In the genomic region with DNA sequence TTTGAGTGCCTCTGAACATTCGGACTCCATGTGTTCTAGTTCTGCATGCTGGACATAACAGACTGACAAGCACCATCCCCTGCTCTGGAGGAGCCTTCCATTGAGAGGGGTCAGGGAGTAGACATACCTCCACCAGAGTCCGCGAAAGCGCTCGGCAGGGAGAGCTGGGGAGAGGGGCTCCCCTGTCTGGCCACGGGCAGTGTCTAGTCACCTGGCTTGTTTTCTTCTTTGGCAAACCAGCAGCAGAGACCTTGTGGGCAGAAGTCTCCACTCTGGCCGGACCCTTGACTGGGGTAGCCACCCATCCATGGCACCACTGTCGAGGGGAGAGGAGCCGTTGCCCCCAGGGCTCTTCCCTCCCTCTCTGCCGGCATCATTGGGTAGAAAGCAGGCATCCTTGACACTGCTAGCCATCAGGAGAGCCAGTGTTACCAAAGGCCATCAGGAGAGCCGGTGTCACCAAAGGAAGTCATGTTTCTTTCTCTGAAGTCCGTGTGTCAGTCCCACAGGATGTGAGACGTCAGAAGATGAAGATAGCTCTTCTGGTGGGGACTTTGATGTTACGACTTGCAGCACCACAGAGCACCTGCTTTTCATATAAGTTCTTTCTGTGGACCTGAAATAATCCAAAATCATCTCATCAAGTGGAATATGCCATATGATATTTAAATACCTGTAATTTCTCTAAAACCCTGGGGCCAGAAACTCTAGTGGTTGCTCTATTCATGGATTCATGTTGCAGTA, we compare ENCODE assay signal across 24 cellular contexts.
A peak's percentile ranks its signal among the peaks of the same experiment; 100 is the strongest.
DNase-seq lines count a peak whose midpoint lies in the region; ATAC-seq and TF ChIP-seq lines count a peak whose summit lies in the region.
"Had no signal": no experiment of that assay in that cellular context is flagged by ENCODE, and none has a peak within 500 bp of the region (broad histone marks: within the 10 kb centered on the region; RNA-seq: fewer than 3 reads in every experiment).

No MANE protein-coding gene starts in this region.

- POLR2A ChIA-PET in OCI-LY7 (lab: Charles Lee): no interaction called here

- H3F3A ChIP-seq in neural progenitor cell (ENCODE audit: low read depth): peaks cover 24% of the 10 kb centered on the region

- CTCF ChIA-PET in OCI-LY7 (lab: Charles Lee; ENCODE audit: unreplicated experiment): no interaction called here

- H3K79me2 ChIP-seq in OCI-LY7 (ENCODE audit: insufficient read depth, low read depth, low read length) (no peaks in the 10 kb centered on the region), neural progenitor cell (ENCODE audit: low read depth) (peaks cover 16% of the 10 kb centered on the region)

- no peaks in the 10 kb centered on the region for H3K9me3 Mint-ChIP-seq in neural progenitor cell
- H3K9me3 Mint-ChIP-seq in T-helper 2 cell treated with Interferon-gamma antibody and Interleukin-4, amounts not matched to agents 5 μg/mL and 100 μg/mL, for 36 hours: peaks cover 4% of the 10 kb centered on the region
- H3K9me3 Mint-ChIP-seq: mesothelial cell of epicardium; natural killer cell; stimulated activated memory B cell treated with anti-CD40 and anti-IgM and Interleukin-4, amounts not matched to agents 10 μg/mL and 1 μg/mL and 100 μg/mL, for 72 hours had no signal

- no peaks in the 10 kb centered on the region for H3K36me3 Mint-ChIP-seq in neural progenitor cell
- H3K36me3 Mint-ChIP-seq in T-helper 2 cell treated with Interferon-gamma antibody and Interleukin-4, amounts not matched to agents 5 μg/mL and 100 μg/mL, for 36 hours (ENCODE audit: low read depth): peaks cover 3% of the 10 kb centered on the region
- H3K36me3 Mint-ChIP-seq: natural killer cell had no signal

- peak; percentile 3 for DNase-seq in activated CD4-positive, alpha-beta T cell treated with anti-CD3 and anti-CD28 coated beads for 1 hour
- no peak for DNase-seq in activated CD4-positive, alpha-beta T cell treated with anti-CD3 and anti-CD28 coated beads, Interleukin-2, amount 50 U/mL, for 1 hour
- DNase-seq in OCI-LY7 (ENCODE audit: low spot score): peak; percentile 34
- DNase-seq in neural progenitor cell (ENCODE audit: low spot score): no peak
- DNase-seq in activated effector memory CD4-positive, alpha-beta T cell treated with anti-CD3 and anti-CD28 coated beads, Interleukin-2, amount 50 U/mL, for 16 hours: no peak
- no peak for DNase-seq in T-helper 2 cell treated with Interferon-gamma antibody and Interleukin-4, amounts not matched to agents 5 μg/mL and 100 μg/mL, for 36 hours (ENCODE audit: low spot score)
- DNase-seq: 8988T; activated T-cell treated with anti-CD3 and anti-CD28 coated beads, Interleukin-2, amount 50 U/mL, for 24 hours; amygdala; CD4-positive, alpha-beta memory T cell; effector CD8-positive, alpha-beta T cell; EL; GM23248; Kasumi-1; MV-4-11; natural killer cell; pancreas; SHP77 treated with DMSO at 0.1 percent for 48 hours; stimulated activated CD4-positive, alpha-beta T cell treated with anti-CD3 and anti-CD28 coated beads, Interleukin-4, amount 100 ng/mL, for 24 hours; uterus had no signal

- H3K4me1 Mint-ChIP-seq in neural progenitor cell: peaks cover 27% of the 10 kb centered on the region
- H3K4me1 Mint-ChIP-seq in T-helper 2 cell treated with Interferon-gamma antibody and Interleukin-4, amounts not matched to agents 5 μg/mL and 100 μg/mL, for 36 hours (ENCODE audit: low read depth): peaks cover 2% of the 10 kb centered on the region

- H3K9me3 ChIP-seq in BLaER1 treated with 17β-estradiol and CSF1 and Interleukin-3, amounts not matched to agents 10 nM and 100 nM (replicated peaks in 1 of 11): peaks cover 1 to 9% (median 3%) of the 10 kb centered on the region in 11 experiments; a peak in 18 of 22 replicates
- H3K9me3 ChIP-seq in OCI-LY7 (ENCODE audit: low read length) (no peaks in the 10 kb centered on the region), neural progenitor cell (ENCODE audit: low read depth) (no peaks in the 10 kb centered on the region)
- H3K9me3 ChIP-seq: pancreas, uterus had no signal

- H4K20me1 ChIP-seq in BLaER1 treated with 17β-estradiol and CSF1 and Interleukin-3, amounts not matched to agents 10 nM and 100 nM: peaks cover 15 to 68% (median 29%) of the 10 kb centered on the region in 11 experiments; a peak in 20 of 22 replicates
- H4K20me1 ChIP-seq in OCI-LY7 (ENCODE audit: insufficient read depth, low read length): no peaks in the 10 kb centered on the region
- no peaks in the 10 kb centered on the region for H4K20me1 ChIP-seq in neural progenitor cell (ENCODE audit: low read depth)

- no peak overlapping the region for H3K27ac ChIP-seq in BLaER1 treated with 17β-estradiol and CSF1 and Interleukin-3, amounts not matched to agents 10 nM and 100 nM
- H3K27ac ChIP-seq in OCI-LY7 (ENCODE audit: low read depth, low read length, poor library complexity, severe bottlenecking) (peak overlapping the region; percentile 12), neural progenitor cell (peak overlapping the region; percentile 74)
- H3K27ac ChIP-seq: GM23248, pancreas, uterus had no signal

- TF ChIP-seq CTCF in OCI-LY7 (conservative IDR thresholded peaks at IDR 0.05; ENCODE audit: low read length): no peak
- TF ChIP-seq CTCF in neural progenitor cell (IDR thresholded peaks at IDR 0.05): no peak

- H3K27me3 Mint-ChIP-seq in neural progenitor cell (ENCODE audit: insufficient read depth, low read depth): no peaks in the 10 kb centered on the region
- H3K27me3 Mint-ChIP-seq in T-helper 2 cell treated with Interferon-gamma antibody and Interleukin-4, amounts not matched to agents 5 μg/mL and 100 μg/mL, for 36 hours (ENCODE audit: low read depth): no peaks in the 10 kb centered on the region
- H3K27me3 Mint-ChIP-seq: activated T-cell treated with anti-CD3 and anti-CD28 coated beads, Interleukin-2, amount 50 U/mL, for 24 hours; CD4-positive, alpha-beta memory T cell; stimulated activated memory B cell treated with anti-CD40 and anti-IgM and Interleukin-4, amounts not matched to agents 10 μg/mL and 1 μg/mL and 100 μg/mL, for 72 hours had no signal

- no peaks in the 10 kb centered on the region for H3K9me2 ChIP-seq in OCI-LY7 (ENCODE audit: insufficient read depth, low read length)

- H3K4me1 ChIP-seq in BLaER1 treated with 17β-estradiol and CSF1 and Interleukin-3, amounts not matched to agents 10 nM and 100 nM: peaks cover 8 to 20% (median 12%) of the 10 kb centered on the region in 10 experiments
- peaks cover 10% of the 10 kb centered on the region for H3K4me1 ChIP-seq in OCI-LY7 (ENCODE audit: insufficient read depth, low read length, poor library complexity, severe bottlenecking)
- peaks cover 26% of the 10 kb centered on the region for H3K4me1 ChIP-seq in neural progenitor cell
- H3K4me1 ChIP-seq: uterus had no signal

- intact Hi-C loops in OCI-LY7 (cut with micrococcal nuclease; ENCODE audit: unreplicated experiment): no loop called here

- no peak overlapping the region for H2AFZ ChIP-seq in OCI-LY7 (ENCODE audit: low read length)
- H2AFZ ChIP-seq in neural progenitor cell (replicated peaks): no peak overlapping the region
- H2AFZ ChIP-seq: GM23248 had no signal

- H3K4me2 ChIP-seq in BLaER1 treated with 17β-estradiol and CSF1 and Interleukin-3, amounts not matched to agents 10 nM and 100 nM: peak overlapping the region in 8 of 11 experiments; percentile 32 to 59 (median 48); a peak in 15 of 22 replicates
- 0 out of 2 replicates have a peak overlapping the region, but pooled peaks have one; percentile 24 for H3K4me2 ChIP-seq in OCI-LY7 (ENCODE audit: low read length)
- H3K4me2 ChIP-seq in neural progenitor cell: peak overlapping the region; percentile 38

- ATAC-seq in GM21526 (IDR thresholded peaks at IDR 0.05; ENCODE audit: low FRiP score, unreplicated experiment): no peak
- ATAC-seq: natural killer cell; pancreas; stimulated activated memory B cell treated with anti-CD40 and anti-IgM and Interleukin-4, amounts not matched to agents 10 μg/mL and 1 μg/mL and 100 μg/mL, for 72 hours had no signal

- no peak overlapping the region for H3K27ac Mint-ChIP-seq in neural progenitor cell
- H3K27ac Mint-ChIP-seq in T-helper 2 cell treated with Interferon-gamma antibody and Interleukin-4, amounts not matched to agents 5 μg/mL and 100 μg/mL, for 36 hours: no peak overlapping the region
- H3K27ac Mint-ChIP-seq: mesothelial cell of epicardium; natural killer cell; stimulated activated memory B cell treated with anti-CD40 and anti-IgM and Interleukin-4, amounts not matched to agents 10 μg/mL and 1 μg/mL and 100 μg/mL, for 72 hours had no signal

- BruUV-seq in OCI-LY7 (replicated peaks; lab: Mats Ljungman, UMichigan): no TSS peak

- no peak overlapping the region for H3K4me3 ChIP-seq in BLaER1 treated with 17β-estradiol and CSF1 and Interleukin-3, amounts not matched to agents 10 nM and 100 nM
- H3K4me3 ChIP-seq in OCI-LY7 (ENCODE audit: low read depth, low read length, poor library complexity, severe bottlenecking): no peak overlapping the region
- no peak overlapping the region for H3K4me3 ChIP-seq in neural progenitor cell
- H3K4me3 ChIP-seq: GM23248, pancreas, uterus had no signal

- H3K4me3 Mint-ChIP-seq in neural progenitor cell: no peak overlapping the region
- no peak overlapping the region for H3K4me3 Mint-ChIP-seq in T-helper 2 cell treated with Interferon-gamma antibody and Interleukin-4, amounts not matched to agents 5 μg/mL and 100 μg/mL, for 36 hours
- H3K4me3 Mint-ChIP-seq: activated T-cell treated with anti-CD3 and anti-CD28 coated beads, Interleukin-2, amount 50 U/mL, for 24 hours; CD4-positive, alpha-beta memory T cell; mesothelial cell of epicardium; natural killer cell; stimulated activated memory B cell treated with anti-CD40 and anti-IgM and Interleukin-4, amounts not matched to agents 10 μg/mL and 1 μg/mL and 100 μg/mL, for 72 hours had no signal

- H3K9ac ChIP-seq in BLaER1 treated with 17β-estradiol and CSF1 and Interleukin-3, amounts not matched to agents 10 nM and 100 nM: no peak overlapping the region
- H3K9ac ChIP-seq in neural progenitor cell: no peak overlapping the region
- H3K9ac ChIP-seq: GM23248 had no signal

- H3K27me3 ChIP-seq in BLaER1 treated with 17β-estradiol and CSF1 and Interleukin-3, amounts not matched to agents 10 nM and 100 nM: no peaks in the 10 kb centered on the region
- H3K27me3 ChIP-seq in neural progenitor cell: no peaks in the 10 kb centered on the region
- H3K27me3 ChIP-seq: pancreas, uterus had no signal

- H3K36me3 ChIP-seq in BLaER1 treated with 17β-estradiol and CSF1 and Interleukin-3, amounts not matched to agents 10 nM and 100 nM: peaks cover 5 to 46% (median 12%) of the 10 kb centered on the region in 11 experiments; a peak in 18 of 22 replicates
- H3K36me3 ChIP-seq in OCI-LY7 (ENCODE audit: insufficient read depth, low read length): no peaks in the 10 kb centered on the region
- no peaks in the 10 kb centered on the region for H3K36me3 ChIP-seq in neural progenitor cell
- H3K36me3 ChIP-seq: pancreas, uterus had no signal

Comparison
In these comparisons a context has a peak if more than half of its experiments do, and no peak if none do; other contexts are left out.
1. DNase-seq: peak in activated CD4-positive, alpha-beta T cell treated with anti-CD3 and anti-CD28 coated beads for 1 hour (single experiment) and OCI-LY7 (single experiment); none in activated CD4-positive, alpha-beta T cell treated with anti-CD3 and anti-CD28 coated beads, Interleukin-2, amount 50 U/mL, for 1 hour (single experiment), neural progenitor cell (single experiment), activated effector memory CD4-positive, alpha-beta T cell treated with anti-CD3 and anti-CD28 coated beads, Interleukin-2, amount 50 U/mL, for 16 hours (single experiment) and T-helper 2 cell treated with Interferon-gamma antibody and Interleukin-4, amounts not matched to agents 5 μg/mL and 100 μg/mL, for 36 hours (single experiment).
2. H3K27ac ChIP-seq: peak in OCI-LY7 (single experiment) and neural progenitor cell (single experiment); none in BLaER1 treated with 17β-estradiol and CSF1 and Interleukin-3, amounts not matched to agents 10 nM and 100 nM (0 of 11).
3. Peak in every context shown above with its lines, with median percentiles within 50 percentile points of each other: H3K4me2 ChIP-seq.